Comparison of ENCODE assay signal across 17 cellular contexts in genomic region chr15:94300612-94301011, GRCh38.
"Had no signal": no experiment of that assay in that cellular context is flagged by ENCODE, and none has a peak within 500 bp of the region (broad histone marks: within the 10 kb centered on the region; RNA-seq: fewer than 3 reads in every experiment).

No MANE protein-coding gene starts in this region.

- H3K27ac ChIP-seq: adrenal gland, lower lobe of right lung, prostate gland, sigmoid colon, upper lobe of right lung had no signal

- ATAC-seq: activated T-cell treated with anti-CD3 and anti-CD28 coated beads, Interleukin-2, amount 50 U/mL, for 72 hours; lower lobe of right lung; upper lobe of right lung had no signal

- H3K27me3 ChIP-seq: adrenal gland, sigmoid colon, upper lobe of right lung had no signal

- H3K27ac Mint-ChIP-seq: activated T-cell treated with anti-CD3 and anti-CD28 coated beads, Interleukin-2, amount 50 U/mL, for 72 hours; mesothelial cell of epicardium had no signal

- H3K4me3 Mint-ChIP-seq: activated T-cell treated with anti-CD3 and anti-CD28 coated beads, Interleukin-2, amount 50 U/mL, for 72 hours; central memory CD8-positive, alpha-beta T cell; mesothelial cell of epicardium had no signal

- H3K27me3 Mint-ChIP-seq: central memory CD8-positive, alpha-beta T cell had no signal

- H3K4me3 ChIP-seq: adrenal gland, lower lobe of right lung, prostate gland, sigmoid colon, upper lobe of right lung had no signal

- H3K4me1 ChIP-seq: adrenal gland, prostate gland, sigmoid colon had no signal

- DNase-seq: activated naive CD4-positive, alpha-beta T cell; activated T-cell treated with anti-CD3 and anti-CD28 coated beads, Interleukin-2, amount 50 U/mL, for 72 hours; adrenal gland; cortex of kidney; effector CD8-positive, alpha-beta T cell; foreskin melanocyte; head of caudate nucleus; kidney; lower lobe of right lung; nucleus accumbens; sigmoid colon; stimulated activated CD4-positive, alpha-beta T cell treated with anti-CD3 and anti-CD28 coated beads, Interleukin-2, amount 100 ng/mL, for 24 hours; stimulated activated naive CD4-positive, alpha-beta T cell treated with Interleukin-2 at 50 U/mL for 16 hours; upper lobe of right lung had no signal
